In the genomic region with DNA sequence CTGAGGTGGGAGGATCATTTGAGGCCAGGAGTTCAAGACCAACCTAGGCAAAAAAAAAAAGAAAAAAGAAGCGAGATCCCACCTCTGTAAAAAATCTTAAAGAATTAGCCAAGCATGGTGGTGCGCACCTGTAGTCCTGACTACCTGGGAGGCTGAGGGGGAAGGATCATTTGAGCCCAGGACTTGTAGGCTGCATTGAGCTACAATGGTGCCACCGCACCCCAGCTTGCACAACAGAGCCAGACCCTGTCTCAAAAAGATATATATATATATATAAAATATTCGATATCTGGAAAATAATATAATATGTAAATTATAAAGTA, we compare ENCODE assay signal across 1 cellular context.
TF ChIP-seq lines count a peak whose summit lies in the region.

No MANE protein-coding gene starts in this region.

TF ChIP-seq in IMR-90, 13 proteins besides CTCF, POLR2A, EP300 and RAD21:
- TF ChIP-seq CEBPB (IDR thresholded peaks at IDR 0.05; ENCODE audit: low read depth, low read length) (no peak), MAZ (IDR thresholded peaks at IDR 0.05; ENCODE audit: borderline replicate concordance, low read depth, low read length) (no peak), FOS (IDR thresholded peaks at IDR 0.05; ENCODE audit: low read depth, low read length) (no peak), RCOR1 (IDR thresholded peaks at IDR 0.05; ENCODE audit: insufficient replicate concordance, low read length) (no peak), MXI1 (IDR thresholded peaks at IDR 0.05; ENCODE audit: borderline replicate concordance, low read depth, low read length) (no peak), SMC3 (IDR thresholded peaks at IDR 0.05; ENCODE audit: low read depth, low read length) (no peak), NFE2L2 (IDR thresholded peaks at IDR 0.05; ENCODE audit: low read depth, low read length) (no peak), BHLHE40 (IDR thresholded peaks at IDR 0.05; ENCODE audit: low read depth, low read length) (no peak), CHD1 (IDR thresholded peaks at IDR 0.05; ENCODE audit: low read depth, low read length) (no peak), RFX5 (IDR thresholded peaks at IDR 0.05; ENCODE audit: low read depth, low read length) (no peak), MAFK (IDR thresholded peaks at IDR 0.05; ENCODE audit: low read depth, low read length) (no peak)
- TF ChIP-seq, protein P1, sequence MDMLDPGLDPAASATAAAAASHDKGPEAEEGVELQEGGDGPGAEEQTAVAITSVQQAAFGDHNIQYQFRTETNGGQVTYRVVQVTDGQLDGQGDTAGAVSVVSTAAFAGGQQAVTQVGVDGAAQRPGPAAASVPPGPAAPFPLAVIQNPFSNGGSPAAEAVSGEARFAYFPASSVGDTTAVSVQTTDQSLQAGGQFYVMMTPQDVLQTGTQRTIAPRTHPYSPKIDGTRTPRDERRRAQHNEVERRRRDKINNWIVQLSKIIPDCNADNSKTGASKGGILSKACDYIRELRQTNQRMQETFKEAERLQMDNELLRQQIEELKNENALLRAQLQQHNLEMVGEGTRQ (IDR thresholded peaks at IDR 0.05; ENCODE audit: low read depth, low read length), result no peak
- TF ChIP-seq, protein P2, sequence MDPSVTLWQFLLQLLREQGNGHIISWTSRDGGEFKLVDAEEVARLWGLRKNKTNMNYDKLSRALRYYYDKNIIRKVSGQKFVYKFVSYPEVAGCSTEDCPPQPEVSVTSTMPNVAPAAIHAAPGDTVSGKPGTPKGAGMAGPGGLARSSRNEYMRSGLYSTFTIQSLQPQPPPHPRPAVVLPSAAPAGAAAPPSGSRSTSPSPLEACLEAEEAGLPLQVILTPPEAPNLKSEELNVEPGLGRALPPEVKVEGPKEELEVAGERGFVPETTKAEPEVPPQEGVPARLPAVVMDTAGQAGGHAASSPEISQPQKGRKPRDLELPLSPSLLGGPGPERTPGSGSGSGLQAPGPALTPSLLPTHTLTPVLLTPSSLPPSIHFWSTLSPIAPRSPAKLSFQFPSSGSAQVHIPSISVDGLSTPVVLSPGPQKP (IDR thresholded peaks at IDR 0.05; ENCODE audit: borderline replicate concordance, low read depth, low read length), result no peak
